Comparison of ENCODE assay signal across 28 cellular contexts in genomic region chrX:119960639-119961038, GRCh38.
"Had no signal": no experiment of that assay in that cellular context is flagged by ENCODE, and none has a peak within 500 bp of the region (broad histone marks: within the 10 kb centered on the region; RNA-seq: fewer than 3 reads in every experiment).

No MANE protein-coding gene starts in this region.

- H3K27ac Mint-ChIP-seq: dendritic cell treated with granulocyte-macrophage colony-stimulating factor and Interleukin-4, amounts not matched to agents 40 ng/mL and 50 ng/mL, for 4 days; effector memory CD8-positive, alpha-beta T cell; endodermal cell had no signal

- H3K4me1 Mint-ChIP-seq: endodermal cell had no signal

- H3K27ac ChIP-seq: colonic mucosa, coronary artery, dorsolateral prefrontal cortex, epithelial cell of prostate, esophagus muscularis mucosa, esophagus squamous epithelium, foreskin keratinocyte, gastrocnemius medialis, gastroesophageal sphincter, heart left ventricle, heart right ventricle had no signal

- ATAC-seq: effector memory CD8-positive, alpha-beta T cell; esophagus mucosa; foreskin keratinocyte; gastrocnemius medialis; gastroesophageal sphincter; heart left ventricle; heart right ventricle had no signal

- H3K9me3 Mint-ChIP-seq: dendritic cell treated with granulocyte-macrophage colony-stimulating factor and Interleukin-4, amounts not matched to agents 40 ng/mL and 50 ng/mL, for 4 days; effector memory CD8-positive, alpha-beta T cell had no signal

- FAIRE-seq: colon, endometrium, frontal cortex had no signal

- DNase-seq: colonic mucosa; cortex of kidney; dermis blood vessel endothelial cell; dorsolateral prefrontal cortex; effector CD4-positive, alpha-beta T cell; effector CD8-positive, alpha-beta T cell; effector memory CD4-positive, alpha-beta T cell; effector memory CD8-positive, alpha-beta T cell; endodermal cell; erythroblast; esophagus squamous epithelium; foreskin fibroblast; foreskin keratinocyte; foreskin melanocyte; gastrocnemius medialis; glutamatergic neuron; head of caudate nucleus; heart left ventricle; heart right ventricle had no signal

- H3K36me3 ChIP-seq: colonic mucosa, esophagus muscularis mucosa, esophagus squamous epithelium, gastrocnemius medialis, gastroesophageal sphincter, heart left ventricle, heart right ventricle had no signal

- H3K4me3 Mint-ChIP-seq: dendritic cell treated with granulocyte-macrophage colony-stimulating factor and Interleukin-4, amounts not matched to agents 40 ng/mL and 50 ng/mL, for 4 days; effector memory CD8-positive, alpha-beta T cell; endodermal cell had no signal

- H3K4me1 ChIP-seq: colonic mucosa, esophagus muscularis mucosa, esophagus squamous epithelium, foreskin keratinocyte, gastrocnemius medialis, gastroesophageal sphincter, heart left ventricle, heart right ventricle had no signal

- H3K9me3 ChIP-seq: colonic mucosa, esophagus muscularis mucosa, gastrocnemius medialis, gastroesophageal sphincter, heart left ventricle, heart right ventricle had no signal

- H3K27me3 ChIP-seq: colonic mucosa, esophagus squamous epithelium, foreskin keratinocyte, gastrocnemius medialis, gastroesophageal sphincter had no signal

- H3K4me3 ChIP-seq: colonic mucosa, coronary artery, dorsolateral prefrontal cortex, esophagus muscularis mucosa, esophagus squamous epithelium, gastrocnemius medialis, gastroesophageal sphincter, heart left ventricle, heart right ventricle had no signal
